In genomic region chr4:172169871-172170270, GRCh38 we compare ENCODE assay signal across 22 cellular contexts.
DNase-seq lines count a peak whose midpoint lies in the region; FAIRE-seq and TF ChIP-seq lines count a peak whose summit lies in the region.
"Had no signal": no experiment of that assay in that cellular context is flagged by ENCODE, and none has a peak within 500 bp of the region (broad histone marks: within the 10 kb centered on the region; RNA-seq: fewer than 3 reads in every experiment).

No MANE protein-coding gene starts in this region.

- H3K4me1 Mint-ChIP-seq in astrocyte (ENCODE audit: low read depth, unreplicated experiment), result peaks cover 9% of the 10 kb centered on the region
- H3K4me1 Mint-ChIP-seq in activated CD4-positive, alpha-beta memory T cell treated with anti-CD3 and anti-CD28 coated beads, Interleukin-2, amount 10 ng/mL, durations not matched to agents 7 days and 5 days, result no peaks in the 10 kb centered on the region

- no peak overlapping the region for H2AFZ ChIP-seq in astrocyte (ENCODE audit: low read depth, low read length)

- DNase-seq in HS-5 (ENCODE audit: low read depth), result peak; percentile 8
- DNase-seq in astrocyte (ENCODE audit: low read depth), result peak; percentile 7
- peak; percentile 20 for DNase-seq in iPS-NIHi11 (ENCODE audit: low spot score)
- no peak for DNase-seq in putamen (ENCODE audit: low spot score)
- no peak for DNase-seq in right atrium auricular region (ENCODE audit: low spot score)
- DNase-seq in activated CD4-positive, alpha-beta T cell treated with anti-CD3 and anti-CD28 coated beads for 48 hours, result no peak
- no peak for DNase-seq in activated CD4-positive, alpha-beta memory T cell treated with anti-CD3 and anti-CD28 coated beads, Interleukin-2, amount 10 ng/mL, durations not matched to agents 7 days and 5 days
- DNase-seq: ACHN, DMS79 treated with DMSO at 0.1 percent for 48 hours, GF-D8, GOT3, Karpas-422, NCI-H1417 treated with DMSO at 0.1 percent for 48 hours, NCI-H1930, NCI-H345, NCI-H524 treated with DMSO at 0.1 percent for 48 hours, PC-3, RPMI8226, SHP77 treated with DMSO at 0.1 percent for 48 hours, SK-N-SH had no signal

- no peak overlapping the region for H3K4me2 ChIP-seq in astrocyte (ENCODE audit: low read length)
- H3K4me2 ChIP-seq: SK-N-SH had no signal

- no peaks in the 10 kb centered on the region for H3K9me3 Mint-ChIP-seq in astrocyte (ENCODE audit: unreplicated experiment)
- H3K9me3 Mint-ChIP-seq in activated CD4-positive, alpha-beta memory T cell treated with anti-CD3 and anti-CD28 coated beads, Interleukin-2, amount 10 ng/mL, durations not matched to agents 7 days and 5 days, result peaks cover 9% of the 10 kb centered on the region

- CTCF ChIA-PET in activated CD4-positive, alpha-beta memory T cell treated with anti-CD3 and anti-CD28 coated beads, Interleukin-2, amount 10 ng/mL, durations not matched to agents 7 days and 5 days (lab: Charles Lee), result no interaction called here

- H4K20me1 ChIP-seq in astrocyte (ENCODE audit: insufficient read depth, low read length), result no peaks in the 10 kb centered on the region

- no peak for TF ChIP-seq CTCF in astrocyte (IDR thresholded peaks at IDR 0.05; ENCODE audit: insufficient read depth, low read depth, low read length)
- TF ChIP-seq CTCF in right atrium auricular region (IDR thresholded peaks at IDR 0.05), result no peak

- no peak overlapping the region for H3K27ac ChIP-seq in astrocyte (ENCODE audit: low read depth, low read length)
- no peak overlapping the region for H3K27ac ChIP-seq in right atrium auricular region
- H3K27ac ChIP-seq: C4-2B had no signal

- FAIRE-seq in astrocyte (lab: Jason Lieb, UNC), result no peak
- FAIRE-seq: D721Med had no signal

- POLR2A ChIA-PET in activated CD4-positive, alpha-beta memory T cell treated with anti-CD3 and anti-CD28 coated beads, Interleukin-2, amount 10 ng/mL, durations not matched to agents 7 days and 5 days (lab: Charles Lee), result no interaction called here

- H3K4me3 ChIP-seq in astrocyte (ENCODE audit: insufficient read depth, low read depth, low read length), result no peak overlapping the region
- H3K4me3 ChIP-seq in right atrium auricular region, result no peak overlapping the region

- H3K4me1 ChIP-seq in astrocyte (ENCODE audit: insufficient read depth, low read length) (no peaks in the 10 kb centered on the region), right atrium auricular region (no peaks in the 10 kb centered on the region)

- H3K4me3 Mint-ChIP-seq in astrocyte (ENCODE audit: unreplicated experiment), result no peak overlapping the region
- H3K4me3 Mint-ChIP-seq in activated CD4-positive, alpha-beta memory T cell treated with anti-CD3 and anti-CD28 coated beads, Interleukin-2, amount 10 ng/mL, durations not matched to agents 7 days and 5 days, result no peak overlapping the region

- H3K79me2 ChIP-seq in astrocyte (ENCODE audit: insufficient read depth, low read length), result no peaks in the 10 kb centered on the region

- H3K9me3 ChIP-seq in astrocyte (ENCODE audit: insufficient read depth, low read depth, low read length), result no peaks in the 10 kb centered on the region
- no peaks in the 10 kb centered on the region for H3K9me3 ChIP-seq in right atrium auricular region
- H3K9me3 ChIP-seq: SK-N-SH had no signal

- H3K27me3 ChIP-seq in astrocyte (ENCODE audit: insufficient read depth, low read length) (no peaks in the 10 kb centered on the region), right atrium auricular region (no peaks in the 10 kb centered on the region)

- H3K9ac ChIP-seq in astrocyte (ENCODE audit: low read length), result no peak overlapping the region
- H3K9ac ChIP-seq: SK-N-SH had no signal

- H3K36me3 Mint-ChIP-seq in astrocyte (ENCODE audit: low read depth, unreplicated experiment), result no peaks in the 10 kb centered on the region
- H3K36me3 Mint-ChIP-seq in activated CD4-positive, alpha-beta memory T cell treated with anti-CD3 and anti-CD28 coated beads, Interleukin-2, amount 10 ng/mL, durations not matched to agents 7 days and 5 days (ENCODE audit: low read depth), result no peaks in the 10 kb centered on the region

- no peaks in the 10 kb centered on the region for H3K36me3 ChIP-seq in astrocyte (ENCODE audit: insufficient read depth, low read length)
- H3K36me3 ChIP-seq in right atrium auricular region, result no peaks in the 10 kb centered on the region

- no peaks in the 10 kb centered on the region for H3K27me3 Mint-ChIP-seq in astrocyte (ENCODE audit: low read depth, unreplicated experiment)
- H3K27me3 Mint-ChIP-seq in activated CD4-positive, alpha-beta memory T cell treated with anti-CD3 and anti-CD28 coated beads, Interleukin-2, amount 10 ng/mL, durations not matched to agents 7 days and 5 days, result no peaks in the 10 kb centered on the region

- H3K27ac Mint-ChIP-seq in astrocyte (ENCODE audit: unreplicated experiment), result no peak overlapping the region
- no peak overlapping the region for H3K27ac Mint-ChIP-seq in activated CD4-positive, alpha-beta memory T cell treated with anti-CD3 and anti-CD28 coated beads, Interleukin-2, amount 10 ng/mL, durations not matched to agents 7 days and 5 days

Comparison
In these comparisons a context has a peak if more than half of its experiments do, and no peak if none do; other contexts are left out.
1. DNase-seq: peak in HS-5 (single experiment), astrocyte (single experiment) and iPS-NIHi11 (single experiment); none in putamen (single experiment), right atrium auricular region (single experiment), activated CD4-positive, alpha-beta T cell treated with anti-CD3 and anti-CD28 coated beads for 48 hours (single experiment) and activated CD4-positive, alpha-beta memory T cell treated with anti-CD3 and anti-CD28 coated beads, Interleukin-2, amount 10 ng/mL, durations not matched to agents 7 days and 5 days (single experiment).